ENCODE assay signal across 8 cellular contexts in genomic region chr5:989961-990530, GRCh38. TPM values are rescaled to one million over a fixed set of nuclear protein-coding genes. Genes with fewer than 3 reads are reported as not detected.
A peak's percentile ranks its signal among the peaks of the same experiment; 100 is the strongest.
DNase-seq lines count a peak whose midpoint lies in the region; ATAC-seq and TF ChIP-seq lines count a peak whose summit lies in the region.
"Had no signal": no experiment of that assay in that cellular context is flagged by ENCODE, and none has a peak within 500 bp of the region (broad histone marks: within the 10 kb centered on the region; RNA-seq: fewer than 3 reads in every experiment).

No MANE protein-coding gene starts in this region.

- TF ChIP-seq CTCF in NB4 (IDR thresholded peaks at IDR 0.05; ENCODE audit: low read depth, low read length) (peak; percentile 17), left lung (IDR thresholded peaks at IDR 0.05) (peak in 1 of 2 donors; percentile 32), thyroid gland (IDR thresholded peaks at IDR 0.05) (peak in 4 of 6 experiments; percentile 10 to 29 (median 14))

- no peak for TF ChIP-seq POLR2A in NB4 (IDR thresholded peaks at IDR 0.05; ENCODE audit: extremely low read depth, insufficient read length)
- TF ChIP-seq POLR2A in thyroid gland (IDR thresholded peaks at IDR 0.05), result no peak

- 42 to 54% methylated on average over 14 of the region's 14 CpGs for WGBS in thyroid gland, 2 donors

- H3K4me1 ChIP-seq in duodenal mucosa (ENCODE audit: control insufficient read depth in 1 of 2, insufficient read depth in 2 of 2, low read length in 2 of 2) (peaks cover 3 to 8% of the 10 kb centered on the region in 2 donors), left lung (peaks cover 7 to 8% of the 10 kb centered on the region in 2 donors), thyroid gland (peaks cover 0 to 21% of the 10 kb centered on the region in 2 donors)

- H3K27me3 ChIP-seq in duodenal mucosa (ENCODE audit: control insufficient read depth in 1 of 2, insufficient read depth in 2 of 2, low read length in 2 of 2) (peaks cover 0 to 3% of the 10 kb centered on the region in 2 donors), left lung (peaks cover 0 to 34% of the 10 kb centered on the region in 2 donors), thyroid gland (no peaks in the 10 kb centered on the region)

- peak; percentile 66 for DNase-seq in NB4 (ENCODE audit: low read depth)
- DNase-seq in left lung, result peak; percentile 65 to 78
- peak in 1 of 2 donors; percentile 19 for DNase-seq in thyroid gland
- no peak for DNase-seq in HuH-7 (ENCODE audit: low spot score)
- DNase-seq in NCI-H226, result no peak
- DNase-seq: SHP77 had no signal

- H3K9ac ChIP-seq in duodenal mucosa (ENCODE audit: low read depth in 1 of 2, low read length in 2 of 2), result no peak overlapping the region

- H3K27ac ChIP-seq in duodenal mucosa (ENCODE audit: low read depth, low read length) (peak overlapping the region; percentile 14), left lung (peak overlapping the region; percentile 42 to 63), thyroid gland (peak overlapping the region in 2 of 3 donors; percentile 8 to 24)

- intact Hi-C loops in left lung (cut with DNase I), result loop anchor here in 1 of 2 donors (10.0 kb wide), 1 partner anchor 145 kb away; no protein-coding TSS in a partner anchor
- intact Hi-C loops in thyroid gland (cut with DNase I), result no loop called here

- H3K4me3 ChIP-seq in NB4 (ENCODE audit: low read depth, low read length), result no peak overlapping the region
- H3K4me3 ChIP-seq in duodenal mucosa (ENCODE audit: low read depth in 1 of 2, low read length in 2 of 2), result no peak overlapping the region
- no peak overlapping the region for H3K4me3 ChIP-seq in left lung
- no peak overlapping the region for H3K4me3 ChIP-seq in thyroid gland (replicated peaks in 1 of 3)

- H3K9me3 ChIP-seq in duodenal mucosa (ENCODE audit: control insufficient read depth in 1 of 2, low read length in 2 of 2), result no peaks in the 10 kb centered on the region
- H3K9me3 ChIP-seq in left lung, result no peaks in the 10 kb centered on the region
- H3K9me3 ChIP-seq in thyroid gland, result no peaks in the 10 kb centered on the region

- H3K36me3 ChIP-seq in duodenal mucosa (ENCODE audit: control insufficient read depth in 1 of 2, insufficient read depth in 2 of 2, low read length in 2 of 2) (no peaks in the 10 kb centered on the region), left lung (no peaks in the 10 kb centered on the region), thyroid gland (no peaks in the 10 kb centered on the region)

- ATAC-seq in left lung (peak; percentile 70), GM18867 (IDR thresholded peaks at IDR 0.05; ENCODE audit: unreplicated experiment) (no peak)

RNA-seq across cellular contexts. Expression of gene NKD2, which starts 18.6 kb away (rescaled TPM):
- 10 to 100 TPM; 31.6 to 61.5 TPM for total RNA-seq in left lung
- total RNA-seq in thyroid gland, result 1 to 10 TPM in 3 of 4 donors, under 1 TPM in 1; 0.78 to 3.2 (median 1.6) TPM

Comparison
In these comparisons a context has a peak if more than half of its experiments do, and no peak if none do; other contexts are left out.
1. DNase-seq: peak in NB4 (single experiment) and left lung (2 of 2); none in HuH-7 (single experiment) and NCI-H226 (single experiment).
2. RNA of gene NKD2, which starts 18.6 kb away (total RNA-seq): 31.6 to 61.5 TPM in left lung; 0.78 to 3.2 TPM in thyroid gland; every median in the first group is over 4 times any median in the second.
3. Peak in every context shown above with its lines, with median percentiles within 50 percentile points of each other: H3K27ac ChIP-seq.